In genomic region chr5:112917453-112918005, GRCh38 we compare ENCODE assay signal across 10 cellular contexts. TPM values are rescaled to one million over a fixed set of nuclear protein-coding genes. Genes with fewer than 3 reads are reported as not detected.
A peak's percentile ranks its signal among the peaks of the same experiment; 100 is the strongest.
DNase-seq lines count a peak whose midpoint lies in the region; ATAC-seq, FAIRE-seq and TF ChIP-seq lines count a peak whose summit lies in the region.
"Had no signal": no experiment of that assay in that cellular context is flagged by ENCODE, and none has a peak within 500 bp of the region (broad histone marks: within the 10 kb centered on the region; RNA-seq: fewer than 3 reads in every experiment).

No MANE protein-coding gene starts in this region.

- H3K9me3 ChIP-seq in thyroid gland = no peaks in the 10 kb centered on the region
- H3K9me3 ChIP-seq: left lung had no signal

- no peaks in the 10 kb centered on the region for H3K27me3 Mint-ChIP-seq in chondrocyte (ENCODE audit: low read depth)
- H3K27me3 Mint-ChIP-seq in activated T-cell treated with anti-CD3 and anti-CD28 coated beads, Interleukin-2, amount 50 U/mL, for 72 hours (ENCODE audit: low read depth) = no peaks in the 10 kb centered on the region

- H3K36me3 Mint-ChIP-seq in chondrocyte (ENCODE audit: low read depth) = peaks cover 15% of the 10 kb centered on the region
- H3K36me3 Mint-ChIP-seq in activated T-cell treated with anti-CD3 and anti-CD28 coated beads, Interleukin-2, amount 50 U/mL, for 72 hours (ENCODE audit: insufficient read depth in 2 of 2) = peaks cover 11 to 36% of the 10 kb centered on the region in 2 donors

- no peak overlapping the region for H3K4me3 ChIP-seq in thyroid gland (replicated peaks in 1 of 3)
- H3K4me3 ChIP-seq: left lung had no signal

- ATAC-seq in HG02798 (IDR thresholded peaks at IDR 0.05; ENCODE audit: poor library complexity, unreplicated experiment) = no peak
- no peak for ATAC-seq in activated T-cell treated with anti-CD3 and anti-CD28 coated beads, Interleukin-2, amount 50 U/mL, for 72 hours (replicated peaks in 1 of 2)
- ATAC-seq: left lung had no signal

- intact Hi-C loops in thyroid gland (cut with DNase I) = no loop called here

- H3K27me3 ChIP-seq in thyroid gland = no peaks in the 10 kb centered on the region
- H3K27me3 ChIP-seq: left lung had no signal

- peak overlapping the region; percentile 54 for H3K27ac Mint-ChIP-seq in chondrocyte (ENCODE audit: unreplicated experiment)
- no peak overlapping the region for H3K27ac Mint-ChIP-seq in activated T-cell treated with anti-CD3 and anti-CD28 coated beads, Interleukin-2, amount 50 U/mL, for 72 hours

- no peak for TF ChIP-seq POLR2A in thyroid gland (IDR thresholded peaks at IDR 0.05)

- TF ChIP-seq CTCF in chondrocyte (IDR thresholded peaks at IDR 0.05) (peak; percentile 47), thyroid gland (IDR thresholded peaks at IDR 0.05) (no peak)

- WGBS in thyroid gland, 2 donors = 90 to 97% methylated on average over 2 of the region's 2 CpGs

- peak overlapping the region; percentile 56 to 98 (median 94) for H3K27ac ChIP-seq in thyroid gland

- no peaks in the 10 kb centered on the region for H3K36me3 ChIP-seq in thyroid gland

- FAIRE-seq in frontal cortex (lab: Jason Lieb, UNC) = no peak

- DNase-seq in stimulated activated CD4-positive, alpha-beta T cell treated with anti-CD3 and anti-CD28 coated beads, Interleukin-15, amount 100 ng/mL, for 24 hours = peak; percentile 35
- no peak for DNase-seq in stimulated activated CD4-positive, alpha-beta T cell treated with anti-CD3 and anti-CD28 coated beads, Interleukin-4, amount 100 ng/mL, for 24 hours
- peak; percentile 26 for DNase-seq in NCI-H226
- no peak for DNase-seq in chondrocyte (ENCODE audit: low spot score)
- DNase-seq in thyroid gland = no peak
- no peak for DNase-seq in frontal cortex (ENCODE audit: low spot score in 2 of 2)
- no peak for DNase-seq in activated T-cell treated with anti-CD3 and anti-CD28 coated beads, Interleukin-2, amount 50 U/mL, for 72 hours
- DNase-seq: central memory CD4-positive, alpha-beta T cell; left lung had no signal

- H3K4me1 Mint-ChIP-seq in chondrocyte (ENCODE audit: low read depth) = peaks cover 72% of the 10 kb centered on the region
- peaks cover 84% of the 10 kb centered on the region for H3K4me1 Mint-ChIP-seq in activated T-cell treated with anti-CD3 and anti-CD28 coated beads, Interleukin-2, amount 50 U/mL, for 72 hours (ENCODE audit: low read depth)

- H3K9me3 Mint-ChIP-seq in chondrocyte (ENCODE audit: low read depth) = no peaks in the 10 kb centered on the region
- no peaks in the 10 kb centered on the region for H3K9me3 Mint-ChIP-seq in activated T-cell treated with anti-CD3 and anti-CD28 coated beads, Interleukin-2, amount 50 U/mL, for 72 hours

- H3K4me1 ChIP-seq in thyroid gland = peaks cover 64 to 65% of the 10 kb centered on the region in 2 donors

- no peak overlapping the region for H3K4me3 Mint-ChIP-seq in chondrocyte (ENCODE audit: unreplicated experiment)
- no peak overlapping the region for H3K4me3 Mint-ChIP-seq in activated T-cell treated with anti-CD3 and anti-CD28 coated beads, Interleukin-2, amount 50 U/mL, for 72 hours

RNA-seq across cellular contexts. Expression of gene REEP5, which starts 4.5 kb away (rescaled TPM):
- total RNA-seq in chondrocyte (75.6 to 89.6 TPM (median 87.6 TPM) in 3 replicates), thyroid gland (100 to 1,000 TPM; 169 to 300 (median 231) TPM), frontal cortex (97.4 TPM)
- 10 to 100 TPM; 51.0 to 63.8 TPM for total RNA-seq in activated T-cell treated with anti-CD3 and anti-CD28 coated beads, Interleukin-2, amount 50 U/mL, for 72 hours

RNA-seq across cellular contexts. Expression of gene SRP19, which starts 56.4 kb away (rescaled TPM):
- total RNA-seq in chondrocyte (49.2 to 60.9 TPM (median 55.7 TPM) in 3 replicates), thyroid gland (10 to 100 TPM; 54.5 to 82.6 (median 76.5) TPM), frontal cortex (39.1 TPM)
- 10 to 100 TPM; 41.4 to 47.6 TPM for total RNA-seq in activated T-cell treated with anti-CD3 and anti-CD28 coated beads, Interleukin-2, amount 50 U/mL, for 72 hours

RNA-seq across cellular contexts. Expression of gene DCP2, which starts 59.1 kb away (rescaled TPM):
- 37.3 to 47.1 TPM (median 40.1 TPM) in 3 replicates for total RNA-seq in chondrocyte
- 10 to 100 TPM; 26.2 to 34.5 (median 27.5) TPM for total RNA-seq in thyroid gland
- total RNA-seq in frontal cortex = 118 TPM
- total RNA-seq in activated T-cell treated with anti-CD3 and anti-CD28 coated beads, Interleukin-2, amount 50 U/mL, for 72 hours = 100 to 1,000 TPM; 113 to 138 TPM

Comparison
In these comparisons a context has a peak if more than half of its experiments do, and no peak if none do; other contexts are left out.
1. DNase-seq: peak in stimulated activated CD4-positive, alpha-beta T cell treated with anti-CD3 and anti-CD28 coated beads, Interleukin-15, amount 100 ng/mL, for 24 hours (single experiment) and NCI-H226 (single experiment); none in stimulated activated CD4-positive, alpha-beta T cell treated with anti-CD3 and anti-CD28 coated beads, Interleukin-4, amount 100 ng/mL, for 24 hours (single experiment), chondrocyte (single experiment), thyroid gland (0 of 2), frontal cortex (0 of 2) and activated T-cell treated with anti-CD3 and anti-CD28 coated beads, Interleukin-2, amount 50 U/mL, for 72 hours (0 of 2).